11 cellular contexts compared by ENCODE assay signal in genomic region chr13:110799246-110800236, GRCh38.
DNase-seq lines count a peak whose midpoint lies in the region; ATAC-seq and TF ChIP-seq lines count a peak whose summit lies in the region.
"Had no signal": no experiment of that assay in that cellular context is flagged by ENCODE, and none has a peak within 500 bp of the region (broad histone marks: within the 10 kb centered on the region; RNA-seq: fewer than 3 reads in every experiment).

No MANE protein-coding gene starts in this region.

- H3K27ac ChIP-seq in rectal smooth muscle tissue (ENCODE audit: low read depth, low read length) (peak overlapping the region; percentile 62), H9 (ENCODE audit: insufficient read length, low read depth, low read length) (no peak overlapping the region)
- H3K27ac ChIP-seq: WERI-Rb-1 had no signal

- H2AFZ ChIP-seq in H9 (ENCODE audit: low read length): no peak overlapping the region

- no peaks in the 10 kb centered on the region for H3K23me2 ChIP-seq in H9 (ENCODE audit: insufficient read length, low read depth, low read length, poor library complexity, severe bottlenecking)

- H3K9ac ChIP-seq in rectal smooth muscle tissue (ENCODE audit: low read length): no peak overlapping the region
- no peak overlapping the region for H3K9ac ChIP-seq in H9 (ENCODE audit: extremely low read depth, insufficient read length, low read length)

- H3K9me3 Mint-ChIP-seq in activated naive CD8-positive, alpha-beta T cell (ENCODE audit: low read depth): no peaks in the 10 kb centered on the region
- peaks cover 0 to 3% of the 10 kb centered on the region in 2 experiments; a peak in 1 of 5 replicates for H3K9me3 Mint-ChIP-seq in H9

- no CpG with 5 or more reads among the region's 30 CpGs for WGBS in H9 (ENCODE audit: extremely low coverage, insufficient read length, low lambda C conversion rate)

- no peak overlapping the region for H3K4me2 ChIP-seq in H9 (ENCODE audit: insufficient read depth, insufficient read length, low read length)

- no peaks in the 10 kb centered on the region for H3K36me3 ChIP-seq in rectal smooth muscle tissue (ENCODE audit: control insufficient read depth, insufficient read depth, low read length)
- H3K36me3 ChIP-seq: WERI-Rb-1 had no signal

- H4K5ac ChIP-seq in H9 (ENCODE audit: insufficient read length, low read depth, low read length): no peak overlapping the region

- no peak for TF ChIP-seq CTCF in H9 (conservative IDR thresholded peaks at IDR 0.05)

- intact Hi-C loops in left cardiac atrium (cut with DNase I): no loop called here

- no peak overlapping the region for H4K91ac ChIP-seq in H9 (ENCODE audit: insufficient read length, low read depth, low read length)

- peaks cover 4% of the 10 kb centered on the region for H3K36me3 Mint-ChIP-seq in activated naive CD8-positive, alpha-beta T cell
- no peaks in the 10 kb centered on the region for H3K36me3 Mint-ChIP-seq in H9 (ENCODE audit: insufficient read depth in 1 of 3, low read depth in 3 of 3)

- no peak overlapping the region for H2BK20ac ChIP-seq in H9 (ENCODE audit: low read depth, low read length, poor library complexity, severe bottlenecking)

- H3T11ph ChIP-seq in H9 (ENCODE audit: low read length): no peak overlapping the region

- no peaks in the 10 kb centered on the region for H3K79me1 ChIP-seq in H9 (ENCODE audit: insufficient read depth, low read depth, low read length, poor library complexity, severe bottlenecking)

- peak; percentile 52 for DNase-seq in Daoy (ENCODE audit: low read depth)
- DNase-seq in left cardiac atrium: peak; percentile 70
- DNase-seq in H9: no peak
- DNase-seq in NCI-H1417 (lab: John Stamatoyannopoulos, UW): no peak
- DNase-seq: effector CD4-positive, alpha-beta T cell had no signal

- no peaks in the 10 kb centered on the region for H3K9me3 ChIP-seq in H9 (ENCODE audit: control insufficient read depth, low read depth, low read length)

- no peak overlapping the region for H3K4ac ChIP-seq in H9 (ENCODE audit: low read depth, low read length)

- H4K8ac ChIP-seq in H9 (replicated peaks; ENCODE audit: insufficient read length, low read depth, low read length): no peak overlapping the region

- ATAC-seq in left cardiac atrium (peak; percentile 80 to 83), HG03025 (IDR thresholded peaks at IDR 0.05; ENCODE audit: low FRiP score, unreplicated experiment) (no peak), HG03354 (IDR thresholded peaks at IDR 0.05; ENCODE audit: poor library complexity, severe bottlenecking, unreplicated experiment) (no peak)

- no peak overlapping the region for H3K23ac ChIP-seq in H9 (ENCODE audit: insufficient read length, low read depth, low read length)

- H3K4me1 Mint-ChIP-seq in activated naive CD8-positive, alpha-beta T cell (ENCODE audit: low read depth): peaks cover 11% of the 10 kb centered on the region
- peaks cover 24 to 31% of the 10 kb centered on the region in 2 experiments for H3K4me1 Mint-ChIP-seq in H9

- no peak overlapping the region for H2BK15ac ChIP-seq in H9 (ENCODE audit: low read depth, low read length)

- no peak overlapping the region for H2AK5ac ChIP-seq in H9 (ENCODE audit: insufficient read length, low read length)

- H3K56ac ChIP-seq in H9 (ENCODE audit: insufficient read length, low read depth, low read length): no peak overlapping the region

- no peaks in the 10 kb centered on the region for H3K27me3 ChIP-seq in rectal smooth muscle tissue (ENCODE audit: control insufficient read depth, insufficient read depth, low read length)
- H3K27me3 ChIP-seq in H9 (ENCODE audit: insufficient read depth, low read length): no peaks in the 10 kb centered on the region

- peaks cover 31% of the 10 kb centered on the region for H3K27me3 Mint-ChIP-seq in activated naive CD8-positive, alpha-beta T cell
- H3K27me3 Mint-ChIP-seq in H9 (ENCODE audit: low read depth): peaks cover 77% of the 10 kb centered on the region

- H4K20me1 ChIP-seq in H9 (ENCODE audit: control insufficient read depth, insufficient read depth, insufficient read length): no peaks in the 10 kb centered on the region

- no peak overlapping the region for H2BK12ac ChIP-seq in H9 (ENCODE audit: insufficient read length, low read depth, low read length)

- H3K14ac ChIP-seq in H9 (ENCODE audit: insufficient read depth, low read length): no peak overlapping the region

- peak overlapping the region; percentile 43 for H3K4me3 ChIP-seq in rectal smooth muscle tissue (ENCODE audit: low read length)

- H3K4me1 ChIP-seq in rectal smooth muscle tissue (ENCODE audit: control insufficient read depth, insufficient read depth, low read length): no peaks in the 10 kb centered on the region
- H3K4me1 ChIP-seq in H9 (ENCODE audit: insufficient read depth, low read length): peaks cover 11% of the 10 kb centered on the region

- no peak overlapping the region for H3K18ac ChIP-seq in H9 (ENCODE audit: insufficient read length, low read depth, low read length)

- no peak overlapping the region for H3K27ac Mint-ChIP-seq in activated naive CD8-positive, alpha-beta T cell
- H3K27ac Mint-ChIP-seq in H9: no peak overlapping the region
- H3K27ac Mint-ChIP-seq: progenitor cell of endocrine pancreas had no signal

- H2BK5ac ChIP-seq in H9 (ENCODE audit: insufficient read length, low read length): no peak overlapping the region

- H3K4me3 Mint-ChIP-seq in activated naive CD8-positive, alpha-beta T cell: peak overlapping the region; percentile 33
- H3K4me3 Mint-ChIP-seq in H9: no peak overlapping the region

- no peaks in the 10 kb centered on the region for H3K79me2 ChIP-seq in H9 (ENCODE audit: insufficient read depth, low read length)

- H2BK120ac ChIP-seq in H9 (ENCODE audit: low read depth, low read length, poor library complexity, severe bottlenecking): no peak overlapping the region

Comparison
In these comparisons a context has a peak if more than half of its experiments do, and no peak if none do; other contexts are left out.
1. DNase-seq: peak in Daoy (single experiment) and left cardiac atrium (single experiment); none in H9 (single experiment) and NCI-H1417 (0 of 3).
2. ATAC-seq: peak in left cardiac atrium (2 of 2); none in HG03025 (single experiment) and HG03354 (single experiment).